Comparison of ENCODE assay signal across 8 cellular contexts in genomic region chr22:37633082-37633692, GRCh38. TPM values are rescaled to one million over a fixed set of nuclear protein-coding genes. Genes with fewer than 3 reads are reported as not detected.
DNase-seq lines count a peak whose midpoint lies in the region; ATAC-seq, FAIRE-seq and TF ChIP-seq lines count a peak whose summit lies in the region.

No MANE protein-coding gene starts in this region.

- peak overlapping the region; percentile 93 for H3K27ac Mint-ChIP-seq in activated B cell treated with CpG ODN at 0.5 μM for 24 hours

- no peaks in the 10 kb centered on the region for H3K27me3 Mint-ChIP-seq in activated B cell treated with CpG ODN at 0.5 μM for 24 hours

- H3K27me3 ChIP-seq in heart left ventricle (no peaks in the 10 kb centered on the region), thoracic aorta (replicated peaks; ENCODE audit: insufficient read depth) (no peaks in the 10 kb centered on the region)

- POLR2A ChIA-PET in activated B cell treated with CpG ODN at 0.5 μM for 24 hours (lab: Charles Lee) (interaction anchor here (0.5 to 5.5 kb wide), 21 partner anchors 8 to 1133 kb away, joined by 3 to 104 read pairs (median 6); partner anchors contain the start of genes ANKRD54, GGA1, LGALS1 and NOL12), HEK293T (lab: Yijun Ruan, JAX) (interaction anchor here (1.3 to 7.9 kb wide), 6 partner anchors 10 to 172 kb away, joined by 3 to 58 read pairs (median 10); partner anchors contain the start of genes GGA1, NOL12 and PDXP)

- intact Hi-C loops in heart left ventricle (cut with DNase I) = no loop called here
- intact Hi-C loops in cardiac septum (cut with DNase I) = no loop called here
- intact Hi-C loops in activated B cell treated with CpG ODN at 0.5 μM for 24 hours (cut with micrococcal nuclease) = loop anchor here (1.0 to 10.0 kb wide), 7 partner anchors 10 to 212 kb away; partner anchors contain the start of genes ANKRD54, EIF3L, GGA1 and PDXP
- intact Hi-C loops in kidney (cut with DNase I) = no loop called here

- H3K4me1 Mint-ChIP-seq in activated B cell treated with CpG ODN at 0.5 μM for 24 hours = peaks cover 65% of the 10 kb centered on the region

- no peaks in the 10 kb centered on the region for H3K9me3 Mint-ChIP-seq in activated B cell treated with CpG ODN at 0.5 μM for 24 hours

- 43 to 55% (median 52%) methylated on average over 8 to 13 of the region's 13 CpGs for WGBS in heart left ventricle, 4 donors

- no peak overlapping the region for H3K9ac ChIP-seq in kidney (ENCODE audit: low read length in 2 of 2)

- TF ChIP-seq CTCF in heart left ventricle (IDR thresholded peaks at IDR 0.05) = no peak
- no peak for TF ChIP-seq CTCF in activated B cell treated with CpG ODN at 0.5 μM for 24 hours (IDR thresholded peaks at IDR 0.05)
- no peak for TF ChIP-seq CTCF in kidney (IDR thresholded peaks at IDR 0.05; ENCODE audit: borderline replicate concordance, extremely low read depth, insufficient read depth)
- TF ChIP-seq CTCF in thoracic aorta (IDR thresholded peaks at IDR 0.05) = no peak

- peaks cover 32% of the 10 kb centered on the region for H3K36me3 Mint-ChIP-seq in activated B cell treated with CpG ODN at 0.5 μM for 24 hours (ENCODE audit: low read depth)

- H3K9me3 ChIP-seq in heart left ventricle = no peaks in the 10 kb centered on the region
- H3K9me3 ChIP-seq in kidney (ENCODE audit: control insufficient read depth in 1 of 2, low read length in 2 of 2) = no peaks in the 10 kb centered on the region
- no peaks in the 10 kb centered on the region for H3K9me3 ChIP-seq in thoracic aorta

- H3K4me3 ChIP-seq in heart left ventricle (peak overlapping the region in 6 of 12 donors; percentile 1 to 36 (median 26)), kidney (ENCODE audit: low read length in 2 of 2) (no peak overlapping the region), thoracic aorta (peak overlapping the region; percentile 58)

- peak in 1 of 4 donors; percentile 1 for ATAC-seq in heart left ventricle
- peak; percentile 38 for ATAC-seq in HG03045 (IDR thresholded peaks at IDR 0.05; ENCODE audit: unreplicated experiment)
- ATAC-seq in activated B cell treated with CpG ODN at 0.5 μM for 24 hours (ENCODE audit: low read depth) = peak; percentile 74
- peak; percentile 5 for ATAC-seq in thoracic aorta (ENCODE audit: insufficient number of reproducible peaks, low FRiP score, low read depth)

- DNase-seq in heart left ventricle = no peak
- DNase-seq in cardiac septum (ENCODE audit: low spot score) = no peak
- DNase-seq in activated B cell treated with CpG ODN at 0.5 μM for 24 hours = peak; percentile 71
- DNase-seq in kidney = no peak
- no peak for DNase-seq in thoracic aorta (ENCODE audit: low spot score)
- no peak for DNase-seq in AG08396 (ENCODE audit: low spot score)
- no peak for DNase-seq in HEK293T (ENCODE audit: extremely low spot score)

- H3K4me1 ChIP-seq in heart left ventricle (peaks cover 2 to 77% (median 26%) of the 10 kb centered on the region in 12 donors), kidney (ENCODE audit: control insufficient read depth in 1 of 2, insufficient read depth in 1 of 2, low read depth in 1 of 2, low read length in 2 of 2) (peaks cover 12 to 21% of the 10 kb centered on the region in 2 donors), thoracic aorta (ENCODE audit: control insufficient read depth in 1 of 2, low read depth in 2 of 2) (peaks cover 16 to 22% of the 10 kb centered on the region in 2 donors)

- peak overlapping the region; percentile 74 for H3K4me3 Mint-ChIP-seq in activated B cell treated with CpG ODN at 0.5 μM for 24 hours

- CTCF ChIA-PET in activated B cell treated with CpG ODN at 0.5 μM for 24 hours (lab: Charles Lee) (interaction anchor here (1.2 to 5.2 kb wide), 8 partner anchors 8 to 53 kb away, joined by 3 to 63 read pairs (median 8); partner anchors contain the start of genes GGA1, LGALS1 and NOL12), HEK293T (lab: Yijun Ruan, JAX) (interaction anchor here (0.6 to 4.8 kb wide), 5 partner anchors 9 to 229 kb away, joined by 3 to 41 read pairs (median 4); no protein-coding TSS in a partner anchor)

- no peak for TF ChIP-seq POLR2A in heart left ventricle (IDR thresholded peaks at IDR 0.05)

- peak overlapping the region; percentile 65 to 98 (median 84) for H3K27ac ChIP-seq in heart left ventricle
- peak overlapping the region; percentile 16 to 73 for H3K27ac ChIP-seq in kidney (ENCODE audit: low read depth in 2 of 2, low read length in 2 of 2)
- peak overlapping the region; percentile 71 to 83 for H3K27ac ChIP-seq in thoracic aorta

- H3K36me3 ChIP-seq in heart left ventricle = peaks cover 0 to 38% (median 15%) of the 10 kb centered on the region in 9 donors
- peaks cover 0 to 6% of the 10 kb centered on the region in 2 donors for H3K36me3 ChIP-seq in kidney (ENCODE audit: control insufficient read depth in 1 of 2, insufficient read depth in 2 of 2, low read length in 2 of 2)
- H3K36me3 ChIP-seq in thoracic aorta = peaks cover 14% of the 10 kb centered on the region

- no peak for FAIRE-seq in kidney (lab: Jason Lieb, UNC)

TF ChIP-seq in HEK293T, 16 proteins besides CTCF, POLR2A, EP300 and RAD21:
- TF ChIP-seq SP1 (IDR thresholded peaks at IDR 0.05) (no peak), FOXA1 (IDR thresholded peaks at IDR 0.05) (no peak), LEF1 (IDR thresholded peaks at IDR 0.05; ENCODE audit: borderline replicate concordance) (no peak), BHLHE40 (IDR thresholded peaks at IDR 0.05; ENCODE audit: borderline replicate concordance) (no peak), TARDBP (IDR thresholded peaks at IDR 0.05) (no peak), NFRKB (IDR thresholded peaks at IDR 0.05) (no peak), CTBP1 (IDR thresholded peaks at IDR 0.05; ENCODE audit: borderline replicate concordance) (no peak), ARNT (IDR thresholded peaks at IDR 0.05) (no peak), HDGF (IDR thresholded peaks at IDR 0.05; ENCODE audit: borderline replicate concordance) (no peak), ZNF384 (IDR thresholded peaks at IDR 0.05) (no peak), SUZ12 (IDR thresholded peaks at IDR 0.05) (no peak), L3MBTL2 (conservative IDR thresholded peaks at IDR 0.05) (no peak), PKNOX1 (IDR thresholded peaks at IDR 0.05) (no peak), FOXK2 (IDR thresholded peaks at IDR 0.05) (no peak)

RNA-seq across cellular contexts. Expression of gene SH3BP1, which starts 6.3 kb away (rescaled TPM):
- total RNA-seq in heart left ventricle = 10 to 100 TPM in 1 of 9 donors, 1 to 10 TPM in 6, under 1 TPM in 2; 0.44 to 19.7 (median 2.0) TPM
- polyA plus RNA-seq in heart left ventricle = 1 to 10 TPM in 1 of 2 donors, under 1 TPM in 1; 1.00 to 2.2 TPM
- total RNA-seq in cardiac septum = 2.3 TPM
- total RNA-seq in activated B cell treated with CpG ODN at 0.5 μM for 24 hours = 87.9 and 88.4 TPM in 2 replicates
- 12.8 TPM for total RNA-seq in kidney
- polyA plus RNA-seq in kidney (ENCODE audit: insufficient read depth, low read depth, low replicate concordance) = 2.2 TPM
- total RNA-seq in thoracic aorta = 10 to 100 TPM in 1 of 2 donors, 1 to 10 TPM in 1; 5.6 to 14.2 TPM

RNA-seq across cellular contexts. Expression of gene GGA1, which starts 24.6 kb away (rescaled TPM):
- total RNA-seq in heart left ventricle = 10 to 100 TPM; 22.7 to 45.7 (median 27.4) TPM
- 10 to 100 TPM; 27.4 to 39.4 TPM for polyA plus RNA-seq in heart left ventricle
- total RNA-seq in cardiac septum = 32.5 TPM
- 102 and 126 TPM in 2 replicates for total RNA-seq in activated B cell treated with CpG ODN at 0.5 μM for 24 hours
- total RNA-seq in kidney = 61.2 TPM
- 37.5 TPM for polyA plus RNA-seq in kidney (ENCODE audit: insufficient read depth, low read depth, low replicate concordance)
- total RNA-seq in thoracic aorta = 10 to 100 TPM; 59.9 to 61.2 TPM

RNA-seq across cellular contexts. Expression of gene PDXP, which starts 25.3 kb away (rescaled TPM):
- total RNA-seq in heart left ventricle (10 to 100 TPM; 15.2 to 33.1 (median 25.9) TPM), cardiac septum (24.1 TPM), activated B cell treated with CpG ODN at 0.5 μM for 24 hours (17.7 and 22.6 TPM in 2 replicates), kidney (6.3 TPM), thoracic aorta (10 to 100 TPM in 1 of 2 donors, 1 to 10 TPM in 1; 6.3 to 13.8 TPM)
- polyA plus RNA-seq in heart left ventricle (10 to 100 TPM; 12.8 to 36.4 TPM), kidney (ENCODE audit: insufficient read depth, low read depth, low replicate concordance) (29.6 TPM)

RNA-seq across cellular contexts. Expression of gene LGALS1, which starts 42.2 kb away (rescaled TPM):
- 1,000 to 10,000 TPM in 3 of 9 donors, 100 to 1,000 TPM in 6; 722 to 2,034 (median 903) TPM for total RNA-seq in heart left ventricle
- 1,000 to 10,000 TPM; 1,230 to 2,204 TPM for polyA plus RNA-seq in heart left ventricle
- 1,015 TPM for total RNA-seq in cardiac septum
- total RNA-seq in activated B cell treated with CpG ODN at 0.5 μM for 24 hours = 230 and 254 TPM in 2 replicates
- total RNA-seq in kidney = 227 TPM
- 496 TPM for polyA plus RNA-seq in kidney (ENCODE audit: insufficient read depth, low read depth, low replicate concordance)
- total RNA-seq in thoracic aorta = 1,000 to 10,000 TPM; 1,470 to 1,957 TPM

RNA-seq across cellular contexts. Expression of gene NOL12, which starts 53.0 kb away (rescaled TPM):
- total RNA-seq in heart left ventricle (10 to 100 TPM in 8 of 9 donors, 1 to 10 TPM in 1; 8.0 to 16.3 (median 13.8) TPM), cardiac septum (15.2 TPM), activated B cell treated with CpG ODN at 0.5 μM for 24 hours (39.0 and 39.8 TPM in 2 replicates), kidney (27.5 TPM), thoracic aorta (10 to 100 TPM; 11.1 to 58.9 TPM)
- polyA plus RNA-seq in heart left ventricle (10 to 100 TPM; 16.8 to 29.2 TPM), kidney (ENCODE audit: insufficient read depth, low read depth, low replicate concordance) (26.3 TPM)
